20 cellular contexts compared by ENCODE assay signal in the genomic region with DNA sequence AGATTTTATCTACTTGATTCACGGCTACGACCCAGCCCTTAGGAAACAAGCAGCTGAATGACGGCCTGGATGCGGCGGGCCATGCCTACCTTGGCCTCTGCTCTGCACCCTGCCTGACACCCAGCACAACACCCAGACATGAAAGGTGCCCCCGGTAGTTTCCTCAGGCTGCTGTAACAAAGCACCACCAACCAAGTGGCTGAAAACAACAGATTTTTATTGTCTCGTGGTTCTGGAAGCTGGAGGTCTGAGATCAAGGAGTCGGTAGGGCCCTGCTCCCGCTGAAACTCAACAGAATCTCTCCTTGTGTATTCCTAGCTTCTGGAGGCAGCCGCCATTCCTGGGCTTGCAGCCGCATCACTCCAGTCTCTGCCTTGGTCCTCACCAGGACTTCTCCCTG.
DNase-seq lines count a peak whose midpoint lies in the region; ATAC-seq and TF ChIP-seq lines count a peak whose summit lies in the region.
"Had no signal": no experiment of that assay in that cellular context is flagged by ENCODE, and none has a peak within 500 bp of the region (broad histone marks: within the 10 kb centered on the region; RNA-seq: fewer than 3 reads in every experiment).

No MANE protein-coding gene starts in this region.

- H3K4me1 ChIP-seq in heart left ventricle, result peaks cover 0 to 92% (median 43%) of the 10 kb centered on the region in 12 donors
- H3K4me1 ChIP-seq in right atrium auricular region, result peaks cover 0 to 80% of the 10 kb centered on the region in 2 donors
- no peaks in the 10 kb centered on the region for H3K4me1 ChIP-seq in upper lobe of right lung
- H3K4me1 ChIP-seq: Caco-2, HAP-1 had no signal

- H3K9me3 ChIP-seq in heart left ventricle, result no peaks in the 10 kb centered on the region
- H3K9me3 ChIP-seq in right atrium auricular region, result no peaks in the 10 kb centered on the region
- H3K9me3 ChIP-seq in upper lobe of right lung, result no peaks in the 10 kb centered on the region
- H3K9me3 ChIP-seq: Caco-2, HAP-1 had no signal

- no peak for TF ChIP-seq POLR2A in heart left ventricle (IDR thresholded peaks at IDR 0.05)

- no peak overlapping the region for H3K4me3 ChIP-seq in heart left ventricle
- H3K4me3 ChIP-seq in right atrium auricular region, result no peak overlapping the region
- no peak overlapping the region for H3K4me3 ChIP-seq in upper lobe of right lung
- H3K4me3 ChIP-seq: GM23338, HAP-1 had no signal

- WGBS in heart left ventricle, 4 donors, result 93 to 97% (median 95%) methylated on average over 11 of the region's 11 CpGs

- no peaks in the 10 kb centered on the region for H3K27me3 Mint-ChIP-seq in mesothelial cell of epicardium (ENCODE audit: low read depth)

- H3K36me3 Mint-ChIP-seq in mesothelial cell of epicardium, result no peaks in the 10 kb centered on the region
- H3K36me3 Mint-ChIP-seq: CD4-positive, alpha-beta memory T cell had no signal

- no peaks in the 10 kb centered on the region for H3K27me3 ChIP-seq in heart left ventricle
- H3K27me3 ChIP-seq in right atrium auricular region, result no peaks in the 10 kb centered on the region
- no peaks in the 10 kb centered on the region for H3K27me3 ChIP-seq in upper lobe of right lung

- peaks cover 5% of the 10 kb centered on the region for H3K4me1 Mint-ChIP-seq in mesothelial cell of epicardium
- H3K4me1 Mint-ChIP-seq: GM23338 had no signal

- ATAC-seq in heart left ventricle (no peak), Right ventricle myocardium inferior (no peak), upper lobe of right lung (no peak), HG02938 (IDR thresholded peaks at IDR 0.05; ENCODE audit: unreplicated experiment) (no peak)
- ATAC-seq: GM23338, Panc1 had no signal

- H3K9me3 Mint-ChIP-seq in mesothelial cell of epicardium, result no peaks in the 10 kb centered on the region
- H3K9me3 Mint-ChIP-seq: GM23338 had no signal

- DNase-seq in heart left ventricle (peak in 1 of 5 donors; percentile 10), Right ventricle myocardium inferior (ENCODE audit: missing footprints) (no peak), caudate nucleus (lab: John Stamatoyannopoulos, UW) (no peak), right atrium auricular region (ENCODE audit: low spot score) (no peak), upper lobe of right lung (peak; percentile 30), mesothelial cell of epicardium (ENCODE audit: low spot score in 2 of 2, unreplicated experiment in 2 of 2) (no peak), CD1c-positive myeloid dendritic cell (ENCODE audit: extremely low spot score) (no peak)
- DNase-seq: Caco-2; CD4-positive, alpha-beta memory T cell; DMS 273 treated with DMSO at 0.1 percent for 48 hours; KG1; NCI-H1092; NCI-H1436 treated with DMSO at 0.1 percent for 48 hours; NCI-H2227 treated with DMSO at 0.1 percent for 48 hours; NCI-H774; NK-92 treated with Interleukin-12 subunit alpha and Interleukin-12 subunit beta, amount 100 ng/mL, for 24 hours had no signal

- no peak overlapping the region for H3K27ac Mint-ChIP-seq in mesothelial cell of epicardium
- H3K27ac Mint-ChIP-seq: CD4-positive, alpha-beta memory T cell; GM23338 had no signal

- H3K27ac ChIP-seq in heart left ventricle (peak overlapping the region in 7 of 12 donors; percentile 69 to 94 (median 82)), caudate nucleus (ENCODE audit: low read depth, low read length) (peak overlapping the region; percentile 67), right atrium auricular region (peak overlapping the region; percentile 87 to 91), upper lobe of right lung (no peak overlapping the region)

- TF ChIP-seq CTCF in heart left ventricle (IDR thresholded peaks at IDR 0.05) (no peak), right atrium auricular region (IDR thresholded peaks at IDR 0.05) (no peak), upper lobe of right lung (IDR thresholded peaks at IDR 0.05) (no peak), mesothelial cell of epicardium (IDR thresholded peaks at IDR 0.05; ENCODE audit: unreplicated experiment) (no peak)

- H3K4me3 Mint-ChIP-seq in mesothelial cell of epicardium, result no peak overlapping the region
- H3K4me3 Mint-ChIP-seq: CD4-positive, alpha-beta memory T cell; GM23338 had no signal

- intact Hi-C loops in heart left ventricle (cut with DNase I), result loop anchor here in 1 of 10 donors (5.0 kb wide), 1 partner anchor 110 kb away; the partner anchor contains the start of gene ADCY5
- intact Hi-C loops in Right ventricle myocardium inferior (cut with DNase I), result no loop called here
- intact Hi-C loops in upper lobe of right lung (cut with DNase I), result no loop called here

- peaks cover 0 to 5% (median 0%) of the 10 kb centered on the region in 9 donors for H3K36me3 ChIP-seq in heart left ventricle
- no peaks in the 10 kb centered on the region for H3K36me3 ChIP-seq in right atrium auricular region
- no peaks in the 10 kb centered on the region for H3K36me3 ChIP-seq in upper lobe of right lung
- H3K36me3 ChIP-seq: HAP-1 had no signal
